9 cellular contexts compared by ENCODE assay signal in genomic region chr3:69094467-69095205, GRCh38. TPM values are rescaled to one million over a fixed set of nuclear protein-coding genes. Genes with fewer than 3 reads are reported as not detected.
DNase-seq lines count a peak whose midpoint lies in the region; ATAC-seq and TF ChIP-seq lines count a peak whose summit lies in the region.
"Had no signal": no experiment of that assay in that cellular context is flagged by ENCODE, and none has a peak within 500 bp of the region (broad histone marks: within the 10 kb centered on the region; RNA-seq: fewer than 3 reads in every experiment).

No MANE protein-coding gene starts in this region.

- H3K4me3 ChIP-seq in right atrium auricular region (no peak overlapping the region), testis (no peak overlapping the region)

- no peak for TF ChIP-seq CTCF in VCaP (conservative IDR thresholded peaks at IDR 0.05)
- no peak for TF ChIP-seq CTCF in right atrium auricular region (IDR thresholded peaks at IDR 0.05)
- no peak for TF ChIP-seq CTCF in testis (IDR thresholded peaks at IDR 0.05)

- no peaks in the 10 kb centered on the region for H3K27me3 ChIP-seq in right atrium auricular region
- H3K27me3 ChIP-seq in testis: no peaks in the 10 kb centered on the region

- H3K9me3 Mint-ChIP-seq in activated CD4-positive, alpha-beta T cell treated with anti-CD3 and anti-CD28 coated beads for 36 hours (ENCODE audit: low read depth): no peaks in the 10 kb centered on the region

- intact Hi-C loops in activated CD4-positive, alpha-beta T cell treated with anti-CD3 and anti-CD28 coated beads for 36 hours (cut with DNase I, micrococcal nuclease): no loop called here
- intact Hi-C loops in testis (cut with DNase I; ENCODE audit: low total_unique reads): no loop called here

- H3K27ac Mint-ChIP-seq in activated CD4-positive, alpha-beta T cell treated with anti-CD3 and anti-CD28 coated beads for 36 hours: peak overlapping the region; percentile 84

- no peaks in the 10 kb centered on the region for H3K9me3 ChIP-seq in right atrium auricular region
- H3K9me3 ChIP-seq in testis: no peaks in the 10 kb centered on the region

- POLR2A ChIA-PET in activated CD4-positive, alpha-beta T cell treated with anti-CD3 and anti-CD28 coated beads for 36 hours (lab: Charles Lee): interaction anchor here (0.6 to 1.4 kb wide), 8 partner anchors 9 to 1969 kb away, joined by 3 to 5 read pairs (median 3); partner anchors contain the start of gene ARL6IP5

- CTCF ChIA-PET in activated CD4-positive, alpha-beta T cell treated with anti-CD3 and anti-CD28 coated beads for 36 hours (lab: Charles Lee): interaction anchor here (1.1 to 2.4 kb wide), 7 partner anchors 10 to 211 kb away, joined by 3 to 18 read pairs (median 4); partner anchors contain the start of gene ARL6IP5

- peaks cover 85% of the 10 kb centered on the region for H3K4me1 Mint-ChIP-seq in activated CD4-positive, alpha-beta T cell treated with anti-CD3 and anti-CD28 coated beads for 36 hours

- no peak for DNase-seq in activated CD4-positive, alpha-beta T cell treated with anti-CD3 and anti-CD28 coated beads for 36 hours
- no peak for DNase-seq in activated CD4-positive, alpha-beta T cell treated with anti-CD3 and anti-CD28 coated beads, Interleukin-2, amount 50 U/mL, for 1 hour
- DNase-seq in right atrium auricular region (ENCODE audit: low spot score) (no peak), testis (no peak)
- DNase-seq in central memory CD4-positive, alpha-beta T cell: no peak

- H3K27ac ChIP-seq in VCaP (peak overlapping the region; percentile 79), right atrium auricular region (peak overlapping the region; percentile 24 to 71), testis (peak overlapping the region; percentile 56 to 77)

- TF ChIP-seq POLR2A in testis (IDR thresholded peaks at IDR 0.05) (no peak), GM18505 (IDR thresholded peaks at IDR 0.05; ENCODE audit: borderline replicate concordance, extremely low read depth, insufficient read depth, insufficient read length) (no peak)

- H3K27me3 Mint-ChIP-seq in activated CD4-positive, alpha-beta T cell treated with anti-CD3 and anti-CD28 coated beads for 36 hours: no peaks in the 10 kb centered on the region

- peak; percentile 8 for ATAC-seq in activated CD4-positive, alpha-beta T cell treated with anti-CD3 and anti-CD28 coated beads for 36 hours
- ATAC-seq in GM18505 (IDR thresholded peaks at IDR 0.05; ENCODE audit: unreplicated experiment): no peak
- no peak for ATAC-seq in GM21576 (IDR thresholded peaks at IDR 0.05; ENCODE audit: unreplicated experiment)

- H3K36me3 ChIP-seq in right atrium auricular region (no peaks in the 10 kb centered on the region), testis (ENCODE audit: low read depth, missing control alignments) (no peaks in the 10 kb centered on the region)

- 27 to 36% methylated on average over 8 of the region's 8 CpGs for WGBS in testis, 2 donors

- H3K36me3 Mint-ChIP-seq in activated CD4-positive, alpha-beta T cell treated with anti-CD3 and anti-CD28 coated beads for 36 hours (ENCODE audit: low read depth): peaks cover 58% of the 10 kb centered on the region

- peaks cover 0 to 90% of the 10 kb centered on the region in 2 donors for H3K4me1 ChIP-seq in right atrium auricular region
- peaks cover 40% of the 10 kb centered on the region for H3K4me1 ChIP-seq in testis

- peak overlapping the region; percentile 56 for H3K4me3 Mint-ChIP-seq in activated CD4-positive, alpha-beta T cell treated with anti-CD3 and anti-CD28 coated beads for 36 hours

RNA-seq across cellular contexts. Expression of gene ARL6IP5, which starts 9.9 kb away (rescaled TPM):
- 10 to 100 TPM; 60.4 to 76.0 TPM for total RNA-seq in activated CD4-positive, alpha-beta T cell treated with anti-CD3 and anti-CD28 coated beads for 36 hours
- 100 to 1,000 TPM; 172 to 199 TPM for total RNA-seq in right atrium auricular region
- total RNA-seq in testis: 10 to 100 TPM; 61.3 to 70.6 TPM
- polyA plus RNA-seq in testis (ENCODE audit: insufficient read depth, low read depth, low replicate concordance): 68.3 TPM

RNA-seq across cellular contexts. Expression of gene UBA3, which starts 14.5 kb away (rescaled TPM):
- total RNA-seq in activated CD4-positive, alpha-beta T cell treated with anti-CD3 and anti-CD28 coated beads for 36 hours: 10 to 100 TPM; 59.5 to 72.2 TPM
- 10 to 100 TPM; 39.9 to 63.5 TPM for total RNA-seq in right atrium auricular region
- total RNA-seq in testis: 10 to 100 TPM; 43.1 to 56.2 TPM
- 39.8 TPM for polyA plus RNA-seq in testis (ENCODE audit: insufficient read depth, low read depth, low replicate concordance)

RNA-seq across cellular contexts. Expression of gene LMOD3, which starts 27.8 kb away (rescaled TPM):
- total RNA-seq in activated CD4-positive, alpha-beta T cell treated with anti-CD3 and anti-CD28 coated beads for 36 hours: not detected
- 100 to 1,000 TPM in 1 of 2 donors, 10 to 100 TPM in 1; 33.1 to 110 TPM for total RNA-seq in right atrium auricular region
- not detected for total RNA-seq in testis
- 0.55 TPM for polyA plus RNA-seq in testis (ENCODE audit: insufficient read depth, low read depth, low replicate concordance)
- total RNA-seq: A673 had no signal

RNA-seq across cellular contexts. Expression of gene TMF1, which starts 42.5 kb away (rescaled TPM):
- 10 to 100 TPM; 33.2 to 34.1 TPM for total RNA-seq in activated CD4-positive, alpha-beta T cell treated with anti-CD3 and anti-CD28 coated beads for 36 hours
- 10 to 100 TPM; 15.6 to 21.3 TPM for total RNA-seq in right atrium auricular region
- 10 to 100 TPM; 37.4 to 67.7 TPM for total RNA-seq in testis
- polyA plus RNA-seq in testis (ENCODE audit: insufficient read depth, low read depth, low replicate concordance): 30.6 TPM

Comparison
In these comparisons a context has a peak if more than half of its experiments do, and no peak if none do; other contexts are left out.
1. RNA of gene LMOD3, which starts 27.8 kb away (total RNA-seq): 33.1 to 110 TPM in right atrium auricular region; not detected in testis and not detected in activated CD4-positive, alpha-beta T cell treated with anti-CD3 and anti-CD28 coated beads for 36 hours; every median in the first group is over 10 times any median in the second.
2. Peak in every context shown above with its lines, with median percentiles within 50 percentile points of each other: H3K27ac ChIP-seq.